Comparison of ENCODE assay signal across 1 cellular context in genomic region chr19:49020931-49021895, GRCh38.
TF ChIP-seq lines count a peak whose summit lies in the region.

No MANE protein-coding gene starts in this region.

TF ChIP-seq in GM12878, 131 proteins besides CTCF, POLR2A, EP300 and RAD21:
- TF ChIP-seq NR2F1 (conservative IDR thresholded peaks at IDR 0.05) (peak; percentile 80), BHLHE40 (IDR thresholded peaks at IDR 0.05; ENCODE audit: borderline replicate concordance in 1 of 2, low read depth in 2 of 2, low read length in 1 of 2) (peak; percentile 61 to 81), PAX5 (IDR thresholded peaks at IDR 0.05; ENCODE audit: borderline replicate concordance, low read depth, low read length) (0 out of 2 replicates have a peak, but pooled peaks have one; percentile 40), ZBTB40 (IDR thresholded peaks at IDR 0.05; ENCODE audit: borderline replicate concordance) (no peak), RUNX3 (IDR thresholded peaks at IDR 0.05; ENCODE audit: low read length) (peak; percentile 9; the same call in 1 of the 2 replicates), EGR1 (IDR thresholded peaks at IDR 0.05; ENCODE audit: borderline replicate concordance in 1 of 2, low read depth in 2 of 2, low read length in 2 of 2) (no peak)
TF ChIP-seq in GM12878: peak in this region for 4.
